In the genomic region with DNA sequence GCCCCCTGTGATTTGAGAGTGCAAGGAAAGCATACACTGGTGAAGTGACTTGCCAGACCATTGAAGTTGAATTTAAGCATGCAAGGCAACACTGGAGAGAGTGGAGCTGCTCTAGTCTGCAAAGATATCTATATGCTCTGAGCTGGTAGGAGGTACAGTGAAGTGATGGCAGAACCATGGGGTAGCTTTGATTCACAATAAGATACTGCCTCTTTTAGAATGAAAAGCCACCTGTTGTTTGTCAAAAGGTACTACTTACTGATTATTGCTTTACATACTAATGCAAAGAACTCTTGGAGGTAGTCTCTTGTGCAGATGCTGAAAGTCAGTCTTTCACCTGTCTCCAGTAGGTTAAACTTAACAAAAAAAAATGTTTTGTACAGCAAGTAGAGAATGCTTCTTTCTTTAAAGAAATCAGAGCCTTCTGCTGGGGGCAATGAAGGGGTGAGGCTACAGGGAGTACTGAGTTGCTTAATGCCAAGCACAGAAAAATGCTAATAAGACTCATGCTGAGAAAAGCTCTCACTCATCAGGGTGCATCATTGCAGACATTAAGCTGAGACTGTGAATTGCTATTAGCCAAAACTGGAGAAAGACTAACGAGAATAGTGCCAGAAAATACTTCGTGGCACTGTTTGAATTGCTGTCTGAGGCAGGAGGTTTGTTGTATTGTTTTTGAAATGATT, we compare ENCODE assay signal across 27 cellular contexts.
DNase-seq lines count a peak whose midpoint lies in the region; ATAC-seq and TF ChIP-seq lines count a peak whose summit lies in the region.
"Had no signal": no experiment of that assay in that cellular context is flagged by ENCODE, and none has a peak within 500 bp of the region (broad histone marks: within the 10 kb centered on the region; RNA-seq: fewer than 3 reads in every experiment).

No MANE protein-coding gene starts in this region.

- H3K4me3 Mint-ChIP-seq in activated T-helper 17 cell treated with anti-CD3 and anti-CD28 coated beads, Interleukin-2, amount 50 U/mL, for 72 hours: no peak overlapping the region
- H3K4me3 Mint-ChIP-seq: HFFc6; stimulated activated naive CD8-positive, alpha-beta T cell treated with anti-CD3 and anti-CD28 coated beads, Interleukin-15, Interleukin-2, amounts not matched to agents 100 ng/mL and 50 ng/mL, for 24 hours had no signal

- peaks cover 12% of the 10 kb centered on the region for H3K9me3 Mint-ChIP-seq in activated T-helper 17 cell treated with anti-CD3 and anti-CD28 coated beads, Interleukin-2, amount 50 U/mL, for 72 hours

- H3K36me3 Mint-ChIP-seq in activated T-helper 17 cell treated with anti-CD3 and anti-CD28 coated beads, Interleukin-2, amount 50 U/mL, for 72 hours (ENCODE audit: low read depth): no peaks in the 10 kb centered on the region

- H3K9me3 ChIP-seq in HUES6 (ENCODE audit: control insufficient read depth, insufficient read depth, low read depth, low read length): peaks cover 10% of the 10 kb centered on the region; the same call in 1 of the 2 replicates
- H3K9me3 ChIP-seq: BLaER1, body of pancreas, Caco-2, MG63, SJSA1, vagina had no signal

- H3K4me1 ChIP-seq in HUES6 (ENCODE audit: control insufficient read depth, insufficient read depth, low read length): peaks cover 30% of the 10 kb centered on the region
- H3K4me1 ChIP-seq: BLaER1, body of pancreas, Caco-2, foreskin keratinocyte, SJSA1, vagina had no signal

- H3K4me3 ChIP-seq in HUES6 (ENCODE audit: low read depth, low read length): peak overlapping the region; percentile 27
- H3K4me3 ChIP-seq: BLaER1, body of pancreas, lung, MG63, SJSA1, vagina had no signal

- no peak overlapping the region for H3K9ac ChIP-seq in HUES6 (ENCODE audit: low read length)
- H3K9ac ChIP-seq: BLaER1 had no signal

- no peak overlapping the region for H3K27ac Mint-ChIP-seq in activated T-helper 17 cell treated with anti-CD3 and anti-CD28 coated beads, Interleukin-2, amount 50 U/mL, for 72 hours
- H3K27ac Mint-ChIP-seq: HFFc6; progenitor cell of endocrine pancreas; stimulated activated naive CD8-positive, alpha-beta T cell treated with anti-CD3 and anti-CD28 coated beads, Interleukin-15, Interleukin-2, amounts not matched to agents 100 ng/mL and 50 ng/mL, for 24 hours had no signal

- no peaks in the 10 kb centered on the region for H3K4me1 Mint-ChIP-seq in activated T-helper 17 cell treated with anti-CD3 and anti-CD28 coated beads, Interleukin-2, amount 50 U/mL, for 72 hours

- TF ChIP-seq POLR2A in erythroblast (IDR thresholded peaks at IDR 0.05; ENCODE audit: low read length): no peak

- H3K36me3 ChIP-seq in HUES6 (ENCODE audit: control insufficient read depth, insufficient read depth, low read length): no peaks in the 10 kb centered on the region
- H3K36me3 ChIP-seq: BLaER1, MG63, SJSA1, vagina had no signal

- H3K27me3 Mint-ChIP-seq in activated T-helper 17 cell treated with anti-CD3 and anti-CD28 coated beads, Interleukin-2, amount 50 U/mL, for 72 hours: no peaks in the 10 kb centered on the region
- H3K27me3 Mint-ChIP-seq: progenitor cell of endocrine pancreas; stimulated activated naive CD8-positive, alpha-beta T cell treated with anti-CD3 and anti-CD28 coated beads, Interleukin-15, Interleukin-2, amounts not matched to agents 100 ng/mL and 50 ng/mL, for 24 hours had no signal

- DNase-seq in COR-L47 (lab: John Stamatoyannopoulos, UW): peak; percentile 14
- DNase-seq in NCI-H748 (lab: John Stamatoyannopoulos, UW; ENCODE audit: unreplicated experiment): peak; percentile 75
- DNase-seq in iPS DF 4.7 (ENCODE audit: extremely low read depth, low spot score): peak; percentile 53
- no peak for DNase-seq in hippocampal formation (lab: John Stamatoyannopoulos, UW)
- no peak for DNase-seq in erythroblast (lab: John Stamatoyannopoulos, UW)
- DNase-seq: ACHN; activated gamma-delta T cell treated with Interleukin-2 at 50 U/mL for 16 hours; activated T-cell treated with anti-CD3 and anti-CD28 coated beads, Interleukin-2, amount 50 U/mL, for 1 hour; body of pancreas; Caco-2; effector CD8-positive, alpha-beta T cell; EL; foreskin keratinocyte; HFFc6; KBM-7; MG63; NCI-H187 had no signal

- H3K27me3 ChIP-seq in HUES6 (ENCODE audit: control insufficient read depth, insufficient read depth, low read length): no peaks in the 10 kb centered on the region
- H3K27me3 ChIP-seq: BLaER1, body of pancreas, foreskin keratinocyte, MG63, SJSA1, vagina had no signal

- peak overlapping the region; percentile 51; the same call in 1 of the 2 replicates for H3K27ac ChIP-seq in HUES6 (ENCODE audit: low read depth, low read length)
- H3K27ac ChIP-seq: BLaER1, body of pancreas, foreskin keratinocyte, SJSA1, vagina had no signal

- no peak for ATAC-seq in HG03039 (IDR thresholded peaks at IDR 0.05; ENCODE audit: unreplicated experiment)
- no peak for ATAC-seq in activated T-helper 17 cell treated with anti-CD3 and anti-CD28 coated beads, Interleukin-2, amount 50 U/mL, for 72 hours (replicated peaks)
- ATAC-seq: body of pancreas, foreskin keratinocyte, sciatic nerve had no signal

Comparison
In these comparisons a context has a peak if more than half of its experiments do, and no peak if none do; other contexts are left out.
1. DNase-seq: peak in COR-L47 (single experiment), NCI-H748 (single experiment) and iPS DF 4.7 (single experiment); none in hippocampal formation (0 of 2) and erythroblast (0 of 2).